15 cellular contexts compared by ENCODE assay signal in genomic region chr7:107384025-107384424, GRCh38.
DNase-seq lines count a peak whose midpoint lies in the region; FAIRE-seq and TF ChIP-seq lines count a peak whose summit lies in the region.
"Had no signal": no experiment of that assay in that cellular context is flagged by ENCODE, and none has a peak within 500 bp of the region (broad histone marks: within the 10 kb centered on the region; RNA-seq: fewer than 3 reads in every experiment).

No MANE protein-coding gene starts in this region.

- no TSS peak for BruUV-seq in MCF 10A (replicated peaks; lab: Mats Ljungman, UMichigan)
- no TSS peak for BruUV-seq in mammary epithelial cell (replicated peaks; lab: Mats Ljungman, UMichigan)

- 81% methylated on average over 5 of the region's 5 CpGs for WGBS in mammary epithelial cell (ENCODE audit: low coverage, missing lambda C conversion rate)

- H3K4me3 ChIP-seq in mammary epithelial cell (replicated peaks in 1 of 3; ENCODE audit: insufficient read depth in 1 of 3, low read depth in 2 of 3, low read length in 3 of 3) (no peak overlapping the region), NB4 (ENCODE audit: low read depth, low read length) (no peak overlapping the region), brain microvascular endothelial cell (ENCODE audit: low read depth, low read length) (no peak overlapping the region), left ventricle myocardium inferior (no peak overlapping the region)
- H3K4me3 ChIP-seq: GM23248, neural progenitor cell had no signal

- H3K79me2 ChIP-seq in mammary epithelial cell (ENCODE audit: insufficient read depth, low read length): no peaks in the 10 kb centered on the region

- intact Hi-C loops in MCF 10A (cut with micrococcal nuclease): no loop called here
- intact Hi-C loops in mammary epithelial cell (cut with micrococcal nuclease): no loop called here
- intact Hi-C loops in left ventricle myocardium inferior (cut with micrococcal nuclease): no loop called here

- H3K27ac Mint-ChIP-seq in MCF 10A (ENCODE audit: low read depth, unreplicated experiment): no peak overlapping the region
- H3K27ac Mint-ChIP-seq: neural progenitor cell; stimulated activated naive CD8-positive, alpha-beta T cell treated with anti-CD3 and anti-CD28 coated beads, Interleukin-15, Interleukin-2, amounts not matched to agents 100 ng/mL and 50 ng/mL, for 24 hours had no signal

- in situ Hi-C loops in mammary epithelial cell (cut with MboI; ENCODE audit: low sequenced_read_pairs in 2 of 2) (no loop called here), brain microvascular endothelial cell (cut with HindIII; ENCODE audit: low pct_ligation_motif_present, low sequenced_read_pairs) (no loop called here)

- H3K4me1 Mint-ChIP-seq in MCF 10A (ENCODE audit: insufficient read depth, unreplicated experiment): no peaks in the 10 kb centered on the region

- FAIRE-seq in HTR-8/SVneo (lab: Jason Lieb, UNC): no peak
- FAIRE-seq: bronchial epithelial cell had no signal

- H3K9me3 Mint-ChIP-seq in MCF 10A (ENCODE audit: unreplicated experiment): no peaks in the 10 kb centered on the region
- H3K9me3 Mint-ChIP-seq: neural progenitor cell; stimulated activated naive CD8-positive, alpha-beta T cell treated with anti-CD3 and anti-CD28 coated beads, Interleukin-15, Interleukin-2, amounts not matched to agents 100 ng/mL and 50 ng/mL, for 24 hours had no signal

- TF ChIP-seq CTCF in MCF 10A (IDR thresholded peaks at IDR 0.05; ENCODE audit: unreplicated experiment) (no peak), mammary epithelial cell (conservative IDR thresholded peaks at IDR 0.05 in 1 of 2, IDR thresholded peaks at IDR 0.05 in 1 of 2; ENCODE audit: extremely low read depth in 1 of 2, insufficient read depth in 1 of 2, low read depth in 1 of 2, low read length in 2 of 2) (peak in 1 of 2 donors; percentile 1), NB4 (IDR thresholded peaks at IDR 0.05; ENCODE audit: low read depth, low read length) (no peak), brain microvascular endothelial cell (IDR thresholded peaks at IDR 0.05; ENCODE audit: low read depth, low read length, missing control alignments) (peak; percentile 24), left ventricle myocardium inferior (IDR thresholded peaks at IDR 0.05; ENCODE audit: borderline replicate concordance) (no peak)

- H3K36me3 ChIP-seq in mammary epithelial cell (ENCODE audit: insufficient read depth, low read length) (no peaks in the 10 kb centered on the region), brain microvascular endothelial cell (replicated peaks) (no peaks in the 10 kb centered on the region), left ventricle myocardium inferior (no peaks in the 10 kb centered on the region)
- H3K36me3 ChIP-seq: neural progenitor cell had no signal

- H3K27ac ChIP-seq in mammary epithelial cell (ENCODE audit: insufficient read depth, low read depth, low read length): no peak overlapping the region
- H3K27ac ChIP-seq in brain microvascular endothelial cell: no peak overlapping the region
- no peak overlapping the region for H3K27ac ChIP-seq in left ventricle myocardium inferior (replicated peaks)
- H3K27ac ChIP-seq: GM23248, neural progenitor cell had no signal

- no peaks in the 10 kb centered on the region for H3K27me3 ChIP-seq in mammary epithelial cell (ENCODE audit: insufficient read depth, low read length)
- no peaks in the 10 kb centered on the region for H3K27me3 ChIP-seq in brain microvascular endothelial cell (replicated peaks)
- no peaks in the 10 kb centered on the region for H3K27me3 ChIP-seq in left ventricle myocardium inferior (ENCODE audit: low read depth)
- H3K27me3 ChIP-seq: neural progenitor cell had no signal

- no peaks in the 10 kb centered on the region for H3K36me3 Mint-ChIP-seq in MCF 10A (ENCODE audit: insufficient read depth, unreplicated experiment)
- H3K36me3 Mint-ChIP-seq: neural progenitor cell had no signal

- POLR2A ChIA-PET in MCF 10A (lab: Yijun Ruan, JAX): interaction anchor here (1.0 kb wide), 1 partner anchor 10 kb away, joined by 4 read pairs; no protein-coding TSS in a partner anchor

- H3K4me2 ChIP-seq in mammary epithelial cell (ENCODE audit: insufficient read depth, low read depth, low read length): no peak overlapping the region
- H3K4me2 ChIP-seq: neural progenitor cell had no signal

- dilution Hi-C loops in mammary epithelial cell (cut with HindIII; ENCODE audit: low sequenced_read_pairs): no loop called here

- H3K4me1 ChIP-seq in mammary epithelial cell (ENCODE audit: insufficient read depth, low read length): no peaks in the 10 kb centered on the region
- peaks cover 19% of the 10 kb centered on the region for H3K4me1 ChIP-seq in left ventricle myocardium inferior

- no peak for TF ChIP-seq POLR2A in NB4 (IDR thresholded peaks at IDR 0.05; ENCODE audit: extremely low read depth, insufficient read length)

- H3K9me3 ChIP-seq in mammary epithelial cell (replicated peaks; ENCODE audit: insufficient read depth, low read length): no peaks in the 10 kb centered on the region
- H3K9me3 ChIP-seq in left ventricle myocardium inferior (replicated peaks): no peaks in the 10 kb centered on the region

- H3K4me3 Mint-ChIP-seq in MCF 10A (ENCODE audit: unreplicated experiment): no peak overlapping the region
- H3K4me3 Mint-ChIP-seq: neural progenitor cell; stimulated activated naive CD8-positive, alpha-beta T cell treated with anti-CD3 and anti-CD28 coated beads, Interleukin-15, Interleukin-2, amounts not matched to agents 100 ng/mL and 50 ng/mL, for 24 hours had no signal

- H2AFZ ChIP-seq in mammary epithelial cell (ENCODE audit: low read depth, low read length): no peak overlapping the region
- H2AFZ ChIP-seq: GM23248, neural progenitor cell had no signal

- no peak overlapping the region for H3K9ac ChIP-seq in mammary epithelial cell (ENCODE audit: insufficient read depth, low read length)
- H3K9ac ChIP-seq: GM23248, neural progenitor cell had no signal

- DNase-seq in MCF 10A (ENCODE audit: unreplicated experiment): peak; percentile 4
- DNase-seq in mammary epithelial cell: no peak
- DNase-seq in NB4 (ENCODE audit: low read depth): peak; percentile 9
- DNase-seq in brain microvascular endothelial cell: no peak
- no peak for DNase-seq in AML-193 (lab: John Stamatoyannopoulos, UW)
- no peak for DNase-seq in NK-92 treated with Interleukin-12 subunit alpha and Interleukin-12 subunit beta, amount 100 ng/mL, for 24 hours (lab: John Stamatoyannopoulos, UW)
- no peak for DNase-seq in HTR-8/SVneo (ENCODE audit: insufficient read length, low spot score)
- no peak for DNase-seq in left ventricle myocardium inferior
- DNase-seq: COR-L47; GM23248; NCI-H1930; stimulated activated CD4-positive, alpha-beta T cell treated with anti-CD3 and anti-CD28 coated beads, Interleukin-15, amount 100 ng/mL, for 24 hours had no signal

- H4K20me1 ChIP-seq in mammary epithelial cell (ENCODE audit: insufficient read depth, low read length): no peaks in the 10 kb centered on the region

- H3K27me3 Mint-ChIP-seq in MCF 10A (ENCODE audit: insufficient read depth, unreplicated experiment): no peaks in the 10 kb centered on the region
- H3K27me3 Mint-ChIP-seq: stimulated activated naive CD8-positive, alpha-beta T cell treated with anti-CD3 and anti-CD28 coated beads, Interleukin-15, Interleukin-2, amounts not matched to agents 100 ng/mL and 50 ng/mL, for 24 hours had no signal

- CTCF ChIA-PET in MCF 10A (lab: Yijun Ruan, JAX): interaction anchor here (0.7 to 1.3 kb wide), 2 partner anchors 19 to 587 kb away, joined by 3 read pairs; no protein-coding TSS in a partner anchor
- CTCF ChIA-PET in mammary epithelial cell (lab: Charles Lee; ENCODE audit: low non-redundant PET): no interaction called here

Comparison
In these comparisons a context has a peak if more than half of its experiments do, and no peak if none do; other contexts are left out.
1. DNase-seq: peak in MCF 10A (single experiment) and NB4 (single experiment); none in mammary epithelial cell (single experiment), brain microvascular endothelial cell (single experiment), AML-193 (0 of 2), NK-92 treated with Interleukin-12 subunit alpha and Interleukin-12 subunit beta, amount 100 ng/mL, for 24 hours (single experiment), HTR-8/SVneo (single experiment) and left ventricle myocardium inferior (single experiment).